In the genomic region with DNA sequence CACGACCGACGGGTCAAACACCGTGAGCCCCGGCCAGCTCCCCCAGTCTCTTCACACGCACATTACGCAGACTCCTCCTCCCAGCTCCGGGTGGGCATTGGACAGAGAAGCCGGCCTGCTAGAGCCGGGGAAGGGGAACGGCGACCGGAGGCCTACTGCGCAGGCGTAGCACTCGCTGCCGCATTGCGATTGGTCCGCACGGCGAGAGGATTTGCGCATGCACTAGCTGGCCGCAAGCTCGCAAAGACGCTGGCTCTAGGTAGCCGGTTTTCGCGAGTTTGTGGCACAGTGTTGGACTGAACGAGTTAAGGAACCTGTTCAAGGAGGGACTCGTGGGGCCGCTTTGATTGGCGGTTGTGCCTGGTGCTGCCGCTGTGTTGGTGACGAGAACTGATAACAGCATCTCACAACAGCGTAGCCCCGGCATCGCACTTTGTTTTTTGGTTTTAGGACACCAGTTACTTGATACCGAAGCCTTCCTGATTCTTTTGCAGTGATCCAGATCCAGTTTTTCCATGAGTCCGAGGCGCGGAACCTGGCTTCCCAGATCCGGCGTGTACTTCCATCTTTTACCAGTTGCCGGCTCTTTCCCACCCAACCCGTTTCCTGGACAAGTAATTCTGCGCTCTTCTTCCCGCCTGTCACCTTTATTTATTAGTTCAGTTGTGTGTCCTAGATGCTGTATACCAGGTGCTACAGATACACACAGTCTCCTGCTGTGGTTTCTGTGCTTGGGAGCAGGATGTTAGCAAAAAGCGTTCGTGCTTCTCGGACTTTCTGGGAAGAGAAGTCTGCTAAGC, we compare ENCODE assay signal across 8 cellular contexts. TPM values are rescaled to one million over a fixed set of nuclear protein-coding genes. Genes with fewer than 3 reads are reported as not detected.
A peak's percentile ranks its signal among the peaks of the same experiment; 100 is the strongest.
DNase-seq lines count a peak whose midpoint lies in the region; ATAC-seq and TF ChIP-seq lines count a peak whose summit lies in the region.

A gene (minus strand): TSS at position 139 of the 800 bp plus-strand sequence. CDS start 185 bp downstream, outside the sequence.

- ATAC-seq in GM18502 (IDR thresholded peaks at IDR 0.05; ENCODE audit: poor library complexity, unreplicated experiment) (peak; percentile 90), HG02970 (IDR thresholded peaks at IDR 0.05; ENCODE audit: low FRiP score, unreplicated experiment) (peak; percentile 84), right cardiac atrium (peak; percentile 98 to 99)

- H3K9me3 Mint-ChIP-seq in T-helper 2 cell treated with Interferon-gamma antibody and Interleukin-4, amounts not matched to agents 5 μg/mL and 100 μg/mL, for 36 hours: no peaks in the 10 kb centered on the region

- under 1% methylated on average over 50 of the region's 50 CpGs for WGBS in right cardiac atrium

- H3K4me3 Mint-ChIP-seq in T-helper 2 cell treated with Interferon-gamma antibody and Interleukin-4, amounts not matched to agents 5 μg/mL and 100 μg/mL, for 36 hours: peak within 1 kb of the TSS; percentile 95

- peak within 1 kb of the TSS; percentile 90 for H3K27ac Mint-ChIP-seq in T-helper 2 cell treated with Interferon-gamma antibody and Interleukin-4, amounts not matched to agents 5 μg/mL and 100 μg/mL, for 36 hours

- no peaks in the 10 kb centered on the region for H3K36me3 ChIP-seq in ascending aorta
- H3K36me3 ChIP-seq in uterus: no peaks in the 10 kb centered on the region

- DNase-seq in NCI-H1930 (lab: John Stamatoyannopoulos, UW): peak; percentile 90 to 91
- peak; percentile 89 for DNase-seq in T-helper 2 cell treated with Interferon-gamma antibody and Interleukin-4, amounts not matched to agents 5 μg/mL and 100 μg/mL, for 36 hours (ENCODE audit: low spot score)
- peak; percentile 70 to 94 for DNase-seq in ascending aorta (ENCODE audit: low spot score in 2 of 2)
- DNase-seq in right cardiac atrium: peak; percentile 93 to 97 (median 96)
- peak; percentile 82 for DNase-seq in pulmonary artery endothelial cell (ENCODE audit: low read depth, low spot score)
- peak; percentile 91 for DNase-seq in uterus

- peak within 1 kb of the TSS; percentile 62 to 82 for H3K27ac ChIP-seq in ascending aorta
- peak within 1 kb of the TSS; percentile 92 for H3K27ac ChIP-seq in right cardiac atrium (ENCODE audit: low read length)
- peak within 1 kb of the TSS; percentile 85 to 90 for H3K27ac ChIP-seq in uterus

- H3K27me3 ChIP-seq in ascending aorta (no peaks in the 10 kb centered on the region), right cardiac atrium (ENCODE audit: control insufficient read depth, insufficient read depth) (no peaks in the 10 kb centered on the region), uterus (no peaks in the 10 kb centered on the region)

- TF ChIP-seq CTCF in ascending aorta (IDR thresholded peaks at IDR 0.05) (no peak), uterus (IDR thresholded peaks at IDR 0.05) (peak in 2 of 4 experiments; percentile 13 to 36)

- peak within 1 kb of the TSS; percentile 49 to 76 for H3K4me3 ChIP-seq in ascending aorta
- peak within 1 kb of the TSS; percentile 90 for H3K4me3 ChIP-seq in right cardiac atrium (ENCODE audit: low read length)
- peak within 1 kb of the TSS; percentile 29 to 46 for H3K4me3 ChIP-seq in uterus

- H3K4me1 ChIP-seq in ascending aorta: no peaks in the 10 kb centered on the region
- H3K4me1 ChIP-seq in right cardiac atrium (ENCODE audit: control insufficient read depth, insufficient read depth, low read length): no peaks in the 10 kb centered on the region
- no peaks in the 10 kb centered on the region for H3K4me1 ChIP-seq in uterus

- intact Hi-C loops in ascending aorta (cut with DNase I) (loop anchor here (2.0 to 5.0 kb wide), 2 partner anchors 55 to 324 kb away; a partner anchor contains a TSS), right cardiac atrium (cut with DNase I) (no loop called here), uterus (cut with DNase I; ENCODE audit: low total_unique reads) (no loop called here)

- H3K9me3 ChIP-seq in ascending aorta (no peaks in the 10 kb centered on the region), right cardiac atrium (ENCODE audit: control insufficient read depth, low read length) (no peaks in the 10 kb centered on the region), uterus (no peaks in the 10 kb centered on the region)

- peaks cover 30% of the 10 kb centered on the region for H3K4me1 Mint-ChIP-seq in T-helper 2 cell treated with Interferon-gamma antibody and Interleukin-4, amounts not matched to agents 5 μg/mL and 100 μg/mL, for 36 hours (ENCODE audit: low read depth)

- H3K27me3 Mint-ChIP-seq in T-helper 2 cell treated with Interferon-gamma antibody and Interleukin-4, amounts not matched to agents 5 μg/mL and 100 μg/mL, for 36 hours (ENCODE audit: low read depth): no peaks in the 10 kb centered on the region

- peak; percentile 47 to 61 for TF ChIP-seq POLR2A in uterus (IDR thresholded peaks at IDR 0.05)

- peaks cover 5% of the 10 kb centered on the region for H3K36me3 Mint-ChIP-seq in T-helper 2 cell treated with Interferon-gamma antibody and Interleukin-4, amounts not matched to agents 5 μg/mL and 100 μg/mL, for 36 hours (ENCODE audit: low read depth)

RNA-seq across cellular contexts. Expression of the gene that starts here (rescaled TPM):
- total RNA-seq in ascending aorta (0.75 TPM), right cardiac atrium (100 to 1,000 TPM in 1 of 4 donors, 10 to 100 TPM in 3; 82.0 to 102 (median 89.9) TPM), pulmonary artery endothelial cell (29.9 and 31.9 TPM in 2 replicates), uterus (10 to 100 TPM in 3 of 4 donors, 1 to 10 TPM in 1; 7.7 to 21.2 (median 19.1) TPM)
- 129 TPM for polyA plus RNA-seq in right cardiac atrium

Comparison
In these comparisons a context has a peak if more than half of its experiments do, and no peak if none do; other contexts are left out.
1. Peak in every context shown above with its lines: DNase-seq, ATAC-seq, H3K4me3 ChIP-seq and H3K27ac ChIP-seq.
2. Peak in DNase-seq, H3K4me3 ChIP-seq and H3K27ac ChIP-seq in ascending aorta; RNA of the gene not detected or under 1 TPM.
3. H3K4me3 ChIP-seq: peak in every context shown above with its lines; median percentile 90 in right cardiac atrium; 62 in ascending aorta; 38 in uterus.